1 cellular context compared by ENCODE assay signal in genomic region chr22:36365020-36365411, GRCh38.
TF ChIP-seq lines count a peak whose summit lies in the region.

No MANE protein-coding gene starts in this region.

TF ChIP-seq in WTC11, 78 proteins besides CTCF, POLR2A, EP300 and RAD21 (continued from another document):
- TF ChIP-seq RELA (CRISPR knock-in tag; IDR thresholded peaks at IDR 0.05; ENCODE audit: borderline replicate concordance) (no peak), ATF2 (CRISPR knock-in tag; IDR thresholded peaks at IDR 0.05; ENCODE audit: borderline replicate concordance, low read depth) (no peak), ETV6 (CRISPR knock-in tag; IDR thresholded peaks at IDR 0.05) (no peak), SP1 (CRISPR knock-in tag; conservative IDR thresholded peaks at IDR 0.05) (no peak), USF1 (CRISPR knock-in tag; IDR thresholded peaks at IDR 0.05) (no peak), PRDM15 (CRISPR knock-in tag; IDR thresholded peaks at IDR 0.05) (no peak), ERG (CRISPR knock-in tag; IDR thresholded peaks at IDR 0.05) (no peak), GABPB1 (CRISPR knock-in tag; IDR thresholded peaks at IDR 0.05) (no peak), TEAD4 (CRISPR knock-in tag; IDR thresholded peaks at IDR 0.05) (no peak), ZNF138 (CRISPR knock-in tag; conservative IDR thresholded peaks at IDR 0.05) (no peak)
